Comparison of ENCODE assay signal across 40 cellular contexts in the genomic region with DNA sequence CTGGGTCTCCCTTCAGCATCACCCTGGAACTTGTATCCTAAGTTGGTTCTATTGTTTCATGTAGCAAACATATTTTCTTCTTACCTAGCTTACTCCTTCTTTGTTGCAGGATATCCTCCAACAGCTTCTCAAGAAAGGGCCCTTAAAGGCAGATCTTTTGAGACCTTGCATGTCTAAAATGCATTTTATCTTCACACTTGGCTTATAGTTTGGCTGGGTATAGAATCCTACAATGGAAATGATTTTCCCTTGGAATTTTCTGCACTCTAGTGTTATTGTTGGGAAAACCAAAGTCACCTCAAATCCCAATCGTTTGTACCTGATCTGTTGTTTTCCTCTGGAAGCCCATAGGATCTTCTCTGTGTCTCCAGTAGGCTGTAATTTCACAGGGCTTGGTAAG. TPM values are rescaled to one million over a fixed set of nuclear protein-coding genes. Genes with fewer than 3 reads are reported as not detected.
"Had no signal": no experiment of that assay in that cellular context is flagged by ENCODE, and none has a peak within 500 bp of the region (broad histone marks: within the 10 kb centered on the region; RNA-seq: fewer than 3 reads in every experiment).

No MANE protein-coding gene starts in this region.

- H3K27ac ChIP-seq: adrenal gland, ascending aorta, body of pancreas, brain microvascular endothelial cell, breast epithelium, cardiac muscle cell had no signal

- H3K36me3 ChIP-seq: adrenal gland, ascending aorta, brain microvascular endothelial cell, breast epithelium, cardiac muscle cell had no signal

- FAIRE-seq: astrocyte, bronchial epithelial cell had no signal

- DNase-seq: activated effector memory CD4-positive, alpha-beta T cell treated with anti-CD3 and anti-CD28 coated beads, Interleukin-2, amount 50 U/mL, for 16 hours; activated effector memory CD4-positive, alpha-beta T cell treated with Interleukin-2 at 50 U/mL for 16 hours; activated gamma-delta T cell; activated gamma-delta T cell treated with Interleukin-2 at 50 U/mL for 16 hours; activated naive CD4-positive, alpha-beta T cell; activated naive CD4-positive, alpha-beta T cell treated with anti-CD3 and anti-CD28 coated beads for 36 hours; activated naive CD4-positive, alpha-beta T cell treated with anti-CD3 and anti-CD28 coated beads, Interleukin-2, amount 10 ng/mL, durations not matched to agents 7 days and 5 days; activated naive CD4-positive, alpha-beta T cell treated with anti-CD3 and anti-CD28 coated beads, Interleukin-2, amount 50 U/mL, for 16 hours; activated naive CD4-positive, alpha-beta T cell treated with Interleukin-2 at 50 U/mL for 16 hours; activated naive CD8-positive, alpha-beta T cell treated with anti-CD3 and anti-CD28 coated beads for 36 hours; activated naive CD8-positive, alpha-beta T cell treated with anti-CD3 and anti-CD28 coated beads, Interleukin-2, amount 10 ng/mL, durations not matched to agents 7 days and 5 days; activated naive CD8-positive, alpha-beta T cell treated with anti-CD3 and anti-CD28 coated beads, Interleukin-2, amount 50 U/mL, for 24 hours; activated T-cell treated with anti-CD3 and anti-CD28 coated beads, Interleukin-2, amount 50 U/mL, for 1 hour; activated T-cell treated with anti-CD3 and anti-CD28 coated beads, Interleukin-2, amount 50 U/mL, for 24 hours; activated T-cell treated with anti-CD3 and anti-CD28 coated beads, Interleukin-2, amount 50 U/mL, for 4 hours; activated T-cell treated with anti-CD3 and anti-CD28 coated beads, Interleukin-2, amount 50 U/mL, for 48 hours; activated T-cell treated with anti-CD3 and anti-CD28 coated beads, Interleukin-2, amount 50 U/mL, for 72 hours; adrenal gland; amniotic stem cell; amygdala; anterior cingulate cortex; aorta; body of pancreas; brain microvascular endothelial cell; caudate nucleus; central memory CD4-positive, alpha-beta T cell; cerebellar nuclear complex had no signal

- H3K4me1 ChIP-seq: adrenal gland, ascending aorta, body of pancreas, breast epithelium had no signal

- H3K27me3 ChIP-seq: ascending aorta, body of pancreas, brain microvascular endothelial cell had no signal

- H3K4me3 ChIP-seq: adrenal gland, ascending aorta, body of pancreas, breast epithelium, cardiac muscle cell had no signal

- ATAC-seq: activated naive CD4-positive, alpha-beta T cell treated with anti-CD3 and anti-CD28 coated beads, Interleukin-2, amount 50 U/mL, for 72 hours; activated naive CD8-positive, alpha-beta T cell treated with anti-CD3 and anti-CD28 coated beads, Interleukin-2, amount 50 U/mL, for 24 hours; activated T-cell treated with anti-CD3 and anti-CD28 coated beads, Interleukin-2, amount 50 U/mL, for 4 hours; activated T-cell treated with anti-CD3 and anti-CD28 coated beads, Interleukin-2, amount 50 U/mL, for 72 hours; activated T-helper 17 cell treated with anti-CD3 and anti-CD28 coated beads, Interleukin-2, amount 50 U/mL, for 72 hours; body of pancreas had no signal

- H3K9me3 ChIP-seq: adrenal gland, ascending aorta, body of pancreas, breast epithelium had no signal

RNA-seq across cellular contexts. Expression of gene TGM6, which starts 12.1 kb away (rescaled TPM):
- total RNA-seq: activated naive CD4-positive, alpha-beta T cell treated with anti-CD3 and anti-CD28 coated beads for 36 hours; activated naive CD4-positive, alpha-beta T cell treated with anti-CD3 and anti-CD28 coated beads, Interleukin-2, amount 50 U/mL, for 72 hours; activated naive CD8-positive, alpha-beta T cell treated with anti-CD3 and anti-CD28 coated beads for 36 hours; activated naive CD8-positive, alpha-beta T cell treated with anti-CD3 and anti-CD28 coated beads, Interleukin-2, amount 10 ng/mL, durations not matched to agents 7 days and 5 days; activated T-cell treated with anti-CD3 and anti-CD28 coated beads, Interleukin-2, amount 50 U/mL, for 4 hours; activated T-cell treated with anti-CD3 and anti-CD28 coated beads, Interleukin-2, amount 50 U/mL, for 72 hours; activated T-helper 1 cell treated with anti-CD3 and anti-CD28 coated beads, Interleukin-12 subunit alpha, Interleukin-12 subunit beta, Interleukin-2, Interleukin-4 antibody, amounts not matched to agents 30 ng/mL and 10 ng/mL and 1 ng/mL, durations not matched to agents 14 hours and 24 hours and 36 hours; activated T-helper 17 cell treated with anti-CD3 and anti-CD28 coated beads, Interleukin-2, amount 50 U/mL, for 72 hours; activated T-helper 2 cell treated with anti-CD3 and anti-CD28 coated beads, Interferon-gamma antibody, Interleukin-2, Interleukin-4, amounts not matched to agents 10 μg/mL and 5 μg/mL and 100 μg/mL, durations not matched to agents 14 hours and 24 hours and 36 hours; adrenal gland; aorta; ascending aorta; astrocyte; body of pancreas; breast epithelium; bronchial epithelial cell; cardiac muscle cell; cardiac septum; cerebellum; chondrocyte had no signal
- polyA plus RNA-seq: adipose tissue, adrenal gland, aorta, cardiac muscle cell had no signal
